Comparison of ENCODE assay signal across 21 cellular contexts in genomic region chr2:69716555-69717120, GRCh38. TPM values are rescaled to one million over a fixed set of nuclear protein-coding genes. Genes with fewer than 3 reads are reported as not detected.
DNase-seq lines count a peak whose midpoint lies in the region; ATAC-seq and TF ChIP-seq lines count a peak whose summit lies in the region.
"Had no signal": no experiment of that assay in that cellular context is flagged by ENCODE, and none has a peak within 500 bp of the region (broad histone marks: within the 10 kb centered on the region; RNA-seq: fewer than 3 reads in every experiment).

No MANE protein-coding gene starts in this region.

- intact Hi-C loops in activated CD4-positive, alpha-beta T cell treated with anti-CD3 and anti-CD28 coated beads, Interleukin-2, amount 10 ng/mL, durations not matched to agents 24 days and 14 days (cut with micrococcal nuclease) = no loop called here
- intact Hi-C loops in prostate gland (cut with DNase I) = loop anchor here (10.0 kb wide), 2 partner anchors 702 to 772 kb away; partner anchors contain the start of gene ANTXR1

- H3K9me3 ChIP-seq in WERI-Rb-1 (ENCODE audit: severe bottlenecking) (no peaks in the 10 kb centered on the region), prostate gland (no peaks in the 10 kb centered on the region)
- H3K9me3 ChIP-seq: Caco-2, gastrocnemius medialis, upper lobe of right lung had no signal

- no peaks in the 10 kb centered on the region for H3K4me1 ChIP-seq in prostate gland (replicated peaks)
- H3K4me1 ChIP-seq: Caco-2, gastrocnemius medialis, upper lobe of right lung had no signal

- H3K4me3 ChIP-seq in WERI-Rb-1 (ENCODE audit: low read depth, low read length) = no peak overlapping the region
- H3K4me3 ChIP-seq in fibroblast of mammary gland (ENCODE audit: control insufficient read depth, low read depth, low read length) = no peak overlapping the region
- H3K4me3 ChIP-seq in prostate gland = no peak overlapping the region
- H3K4me3 ChIP-seq: gastrocnemius medialis, lung, upper lobe of right lung had no signal

- 58% methylated on average over 13 of the region's 13 CpGs for WGBS in prostate gland

- peaks cover 3% of the 10 kb centered on the region for H3K27me3 Mint-ChIP-seq in activated CD4-positive, alpha-beta T cell treated with anti-CD3 and anti-CD28 coated beads, Interleukin-2, amount 10 ng/mL, durations not matched to agents 24 days and 14 days
- H3K27me3 Mint-ChIP-seq: activated CD4-positive, alpha-beta T cell treated with anti-CD3 and anti-CD28 coated beads for 36 hours; activated naive CD8-positive, alpha-beta T cell treated with anti-CD3 and anti-CD28 coated beads for 36 hours had no signal

- no peak for ATAC-seq in stimulated activated effector memory CD8-positive, alpha-beta T cell treated with anti-CD3 and anti-CD28 coated beads, Interleukin-12 subunit alpha, Interleukin-12 subunit beta, amount 100 ng/mL, for 72 hours
- ATAC-seq in GM18511 (IDR thresholded peaks at IDR 0.05; ENCODE audit: unreplicated experiment) = no peak
- ATAC-seq: gastrocnemius medialis, right cardiac atrium, upper lobe of right lung had no signal

- no peak for TF ChIP-seq POLR2A in prostate gland (IDR thresholded peaks at IDR 0.05)

- H3K4me3 Mint-ChIP-seq in activated CD4-positive, alpha-beta T cell treated with anti-CD3 and anti-CD28 coated beads, Interleukin-2, amount 10 ng/mL, durations not matched to agents 24 days and 14 days = no peak overlapping the region
- no peak overlapping the region for H3K4me3 Mint-ChIP-seq in stimulated activated effector memory CD8-positive, alpha-beta T cell treated with anti-CD3 and anti-CD28 coated beads, Interleukin-12 subunit alpha, Interleukin-12 subunit beta, amount 100 ng/mL, for 72 hours
- H3K4me3 Mint-ChIP-seq: activated CD4-positive, alpha-beta T cell treated with anti-CD3 and anti-CD28 coated beads for 36 hours; activated naive CD8-positive, alpha-beta T cell treated with anti-CD3 and anti-CD28 coated beads for 36 hours; nephron progenitor cell had no signal

- H3K27ac ChIP-seq in WERI-Rb-1 = no peak overlapping the region
- no peak overlapping the region for H3K27ac ChIP-seq in prostate gland
- H3K27ac ChIP-seq: gastrocnemius medialis, RWPE1, upper lobe of right lung had no signal

- H3K9me3 Mint-ChIP-seq in activated CD4-positive, alpha-beta T cell treated with anti-CD3 and anti-CD28 coated beads, Interleukin-2, amount 10 ng/mL, durations not matched to agents 24 days and 14 days = no peaks in the 10 kb centered on the region
- H3K9me3 Mint-ChIP-seq in stimulated activated effector memory CD8-positive, alpha-beta T cell treated with anti-CD3 and anti-CD28 coated beads, Interleukin-12 subunit alpha, Interleukin-12 subunit beta, amount 100 ng/mL, for 72 hours = no peaks in the 10 kb centered on the region
- H3K9me3 Mint-ChIP-seq: nephron progenitor cell had no signal

- H3K27ac Mint-ChIP-seq in activated CD4-positive, alpha-beta T cell treated with anti-CD3 and anti-CD28 coated beads, Interleukin-2, amount 10 ng/mL, durations not matched to agents 24 days and 14 days = peak overlapping the region; percentile 22
- peak overlapping the region; percentile 71 for H3K27ac Mint-ChIP-seq in stimulated activated effector memory CD8-positive, alpha-beta T cell treated with anti-CD3 and anti-CD28 coated beads, Interleukin-12 subunit alpha, Interleukin-12 subunit beta, amount 100 ng/mL, for 72 hours
- H3K27ac Mint-ChIP-seq: activated naive CD8-positive, alpha-beta T cell treated with anti-CD3 and anti-CD28 coated beads for 36 hours; nephron progenitor cell had no signal

- H3K4me1 Mint-ChIP-seq in activated CD4-positive, alpha-beta T cell treated with anti-CD3 and anti-CD28 coated beads, Interleukin-2, amount 10 ng/mL, durations not matched to agents 24 days and 14 days = peaks cover 14% of the 10 kb centered on the region
- H3K4me1 Mint-ChIP-seq in stimulated activated effector memory CD8-positive, alpha-beta T cell treated with anti-CD3 and anti-CD28 coated beads, Interleukin-12 subunit alpha, Interleukin-12 subunit beta, amount 100 ng/mL, for 72 hours = peaks cover 22% of the 10 kb centered on the region

- H3K36me3 ChIP-seq in WERI-Rb-1 = no peaks in the 10 kb centered on the region
- H3K36me3 ChIP-seq in prostate gland = no peaks in the 10 kb centered on the region
- H3K36me3 ChIP-seq: gastrocnemius medialis, upper lobe of right lung had no signal

- H3K36me3 Mint-ChIP-seq in activated CD4-positive, alpha-beta T cell treated with anti-CD3 and anti-CD28 coated beads, Interleukin-2, amount 10 ng/mL, durations not matched to agents 24 days and 14 days (ENCODE audit: low read depth) = no peaks in the 10 kb centered on the region
- no peaks in the 10 kb centered on the region for H3K36me3 Mint-ChIP-seq in stimulated activated effector memory CD8-positive, alpha-beta T cell treated with anti-CD3 and anti-CD28 coated beads, Interleukin-12 subunit alpha, Interleukin-12 subunit beta, amount 100 ng/mL, for 72 hours
- H3K36me3 Mint-ChIP-seq: activated naive CD8-positive, alpha-beta T cell treated with anti-CD3 and anti-CD28 coated beads for 36 hours had no signal

- no peak for DNase-seq in activated CD4-positive, alpha-beta T cell treated with anti-CD3 and anti-CD28 coated beads, Interleukin-2, amount 10 ng/mL, durations not matched to agents 24 days and 14 days
- DNase-seq in activated CD4-positive, alpha-beta T cell treated with anti-CD3 and anti-CD28 coated beads for 1 hour = no peak
- DNase-seq in WERI-Rb-1 (peak; percentile 35), fibroblast of mammary gland (ENCODE audit: low read depth) (peak; percentile 63), prostate gland (ENCODE audit: low spot score) (no peak), NCI-H69 (lab: John Stamatoyannopoulos, UW) (no peak)
- DNase-seq in stimulated activated effector memory CD8-positive, alpha-beta T cell treated with anti-CD3 and anti-CD28 coated beads, Interleukin-12 subunit alpha, Interleukin-12 subunit beta, amount 100 ng/mL, for 72 hours (ENCODE audit: low spot score in 2 of 2) = no peak
- DNase-seq: activated CD4-positive, alpha-beta T cell treated with anti-CD3 and anti-CD28 coated beads for 36 hours; activated naive CD8-positive, alpha-beta T cell treated with anti-CD3 and anti-CD28 coated beads for 36 hours; Caco-2; gastrocnemius medialis; Karpas-422; NCI-H2029 treated with DMSO at 0.1 percent for 48 hours; NCI-H774; nephron progenitor cell; right cardiac atrium; stimulated activated CD4-positive, alpha-beta T cell treated with anti-CD3 and anti-CD28 coated beads, Interleukin-4, amount 100 ng/mL, for 1 hour; upper lobe of right lung had no signal

- H3K27me3 ChIP-seq in WERI-Rb-1 (ENCODE audit: insufficient read depth, low read depth, severe bottlenecking) (no peaks in the 10 kb centered on the region), prostate gland (replicated peaks; ENCODE audit: insufficient read depth) (no peaks in the 10 kb centered on the region)
- H3K27me3 ChIP-seq: gastrocnemius medialis, upper lobe of right lung had no signal

- TF ChIP-seq CTCF in WERI-Rb-1 (IDR thresholded peaks at IDR 0.05; ENCODE audit: low read depth, low read length) = no peak
- peak; percentile 6 for TF ChIP-seq CTCF in fibroblast of mammary gland (conservative IDR thresholded peaks at IDR 0.05; ENCODE audit: control insufficient read depth, insufficient read depth, low read depth, low read length)
- TF ChIP-seq CTCF in prostate gland (IDR thresholded peaks at IDR 0.05) = no peak

RNA-seq across cellular contexts. Expression of gene ANXA4, which starts 25.3 kb away (rescaled TPM):
- total RNA-seq in activated CD4-positive, alpha-beta T cell treated with anti-CD3 and anti-CD28 coated beads, Interleukin-2, amount 10 ng/mL, durations not matched to agents 24 days and 14 days = 47.4 and 49.0 TPM in 2 replicates
- 10 to 100 TPM; 37.7 to 40.1 TPM for total RNA-seq in prostate gland

Comparison
In these comparisons a context has a peak if more than half of its experiments do, and no peak if none do; other contexts are left out.
1. DNase-seq: peak in WERI-Rb-1 (single experiment) and fibroblast of mammary gland (single experiment); none in activated CD4-positive, alpha-beta T cell treated with anti-CD3 and anti-CD28 coated beads, Interleukin-2, amount 10 ng/mL, durations not matched to agents 24 days and 14 days (single experiment), activated CD4-positive, alpha-beta T cell treated with anti-CD3 and anti-CD28 coated beads for 1 hour (single experiment), stimulated activated effector memory CD8-positive, alpha-beta T cell treated with anti-CD3 and anti-CD28 coated beads, Interleukin-12 subunit alpha, Interleukin-12 subunit beta, amount 100 ng/mL, for 72 hours (0 of 2), prostate gland (single experiment) and NCI-H69 (single experiment).